24 cellular contexts compared by ENCODE assay signal in genomic region chr16:48161906-48162305, GRCh38. TPM values are rescaled to one million over a fixed set of nuclear protein-coding genes. Genes with fewer than 3 reads are reported as not detected.
A peak's percentile ranks its signal among the peaks of the same experiment; 100 is the strongest.
DNase-seq lines count a peak whose midpoint lies in the region; ATAC-seq, FAIRE-seq and TF ChIP-seq lines count a peak whose summit lies in the region.
"Had no signal": no experiment of that assay in that cellular context is flagged by ENCODE, and none has a peak within 500 bp of the region (broad histone marks: within the 10 kb centered on the region; RNA-seq: fewer than 3 reads in every experiment).

No MANE protein-coding gene starts in this region.

- H3K4me3 ChIP-seq in A549 (no peak overlapping the region), NB4 (ENCODE audit: low read depth, low read length) (no peak overlapping the region)
- H3K4me3 ChIP-seq: BLaER1, GM23248, HAP-1, K562 had no signal

- POLR2A ChIA-PET in A549 (lab: Yijun Ruan, JAX) = no interaction called here

- 65% methylated on average over 4 of the region's 4 CpGs for WGBS in A549 (ENCODE audit: missing lambda C conversion rate)

- H3K4me1 ChIP-seq in A549 = peaks cover 43% of the 10 kb centered on the region
- H3K4me1 ChIP-seq: HAP-1 had no signal

- H3K9me3 ChIP-seq in A549 = no peaks in the 10 kb centered on the region
- H3K9me3 ChIP-seq: BLaER1, HAP-1 had no signal

- FAIRE-seq in A549 (lab: Jason Lieb, UNC) (no peak), frontal cortex (lab: Jason Lieb, UNC) (no peak)
- FAIRE-seq: A204.1, G401.6, GM12891, GM19239, K562 had no signal

- TF ChIP-seq CTCF in A549 (IDR thresholded peaks at IDR 0.05) = no peak
- no peak for TF ChIP-seq CTCF in NB4 (IDR thresholded peaks at IDR 0.05; ENCODE audit: low read depth, low read length)

- CTCF ChIA-PET in A549 (lab: Yijun Ruan, JAX) = interaction anchor here (0.9 to 3.8 kb wide), 4 partner anchors 39 to 1124 kb away, joined by 3 to 15 read pairs (median 4); partner anchors contain the start of gene NETO2

- TF ChIP-seq EP300 in A549 (IDR thresholded peaks at IDR 0.05) = no peak

- DNase-seq in A549 (ENCODE audit: low read depth in 1 of 2, low spot score in 1 of 2) (no peak), DMS 273 (lab: John Stamatoyannopoulos, UW; ENCODE audit: unreplicated experiment) (peak; percentile 57), NB4 (ENCODE audit: low read depth) (peak; percentile 25), myocyte (ENCODE audit: low read depth) (peak; percentile 5), NCI-H2081 treated with DMSO at 0.1 percent for 48 hours (lab: John Stamatoyannopoulos, UW) (no peak), frontal cortex (ENCODE audit: low spot score in 2 of 2) (no peak), Ammon's horn (ENCODE audit: low spot score) (no peak)
- DNase-seq: AML-193; Calu3; CD4-positive, alpha-beta memory T cell; GM23248; IMR-90 had no signal

- H3K27ac ChIP-seq in A549 = peak overlapping the region; percentile 29 to 36; a peak in 2 of 6 replicates
- H3K27ac ChIP-seq: BLaER1, GM23248, HL-60 had no signal

- ATAC-seq in A549 (no peak), HG02970 (IDR thresholded peaks at IDR 0.05; ENCODE audit: low FRiP score, unreplicated experiment) (no peak)
- ATAC-seq: K562 had no signal

- TF ChIP-seq RAD21 in A549 (conservative IDR thresholded peaks at IDR 0.05 in 1 of 2, IDR thresholded peaks at IDR 0.05 in 1 of 2) = no peak

- H3K4me2 ChIP-seq in A549 = no peak overlapping the region
- H3K4me2 ChIP-seq: BLaER1 had no signal

- TF ChIP-seq POLR2A in A549 (IDR thresholded peaks at IDR 0.05; ENCODE audit: low read length) (no peak), NB4 (IDR thresholded peaks at IDR 0.05; ENCODE audit: extremely low read depth, insufficient read length) (no peak)

TF ChIP-seq in A549, 52 proteins besides CTCF, POLR2A, EP300 and RAD21:
- no peak for TF ChIP-seq KDM1A (IDR thresholded peaks at IDR 0.05; ENCODE audit: low read depth)
- no peak for TF ChIP-seq RARB (CRISPR knock-in tag; IDR thresholded peaks at IDR 0.05)
- TF ChIP-seq USF2 (IDR thresholded peaks at IDR 0.05) = no peak
- no peak for TF ChIP-seq FOSB (CRISPR knock-in tag; IDR thresholded peaks at IDR 0.05)
- TF ChIP-seq MAFK (IDR thresholded peaks at IDR 0.05; ENCODE audit: partially characterized antibody) = no peak
- no peak for TF ChIP-seq RNF2 (IDR thresholded peaks at IDR 0.05; ENCODE audit: borderline replicate concordance, low read depth)
- no peak for TF ChIP-seq HDAC2 (IDR thresholded peaks at IDR 0.05)
- no peak for TF ChIP-seq POLR2AphosphoS2 (conservative IDR thresholded peaks at IDR 0.05; ENCODE audit: low read length)
- TF ChIP-seq RCOR1 (IDR thresholded peaks at IDR 0.05; ENCODE audit: low read depth, low read length) = no peak
- TF ChIP-seq RFX5 (IDR thresholded peaks at IDR 0.05) = no peak
- TF ChIP-seq GATA3 (IDR thresholded peaks at IDR 0.05; ENCODE audit: borderline replicate concordance) = no peak
- TF ChIP-seq EHMT2 (IDR thresholded peaks at IDR 0.05; ENCODE audit: low read depth) = no peak
- no peak for TF ChIP-seq BHLHE40 (IDR thresholded peaks at IDR 0.05; ENCODE audit: low read depth, low read length)
- no peak for TF ChIP-seq ESRRA (IDR thresholded peaks at IDR 0.05; ENCODE audit: borderline replicate concordance, low read length)
- no peak for TF ChIP-seq HEYL (CRISPR knock-in tag; IDR thresholded peaks at IDR 0.05)
- TF ChIP-seq HMGXB4 (CRISPR knock-in tag; IDR thresholded peaks at IDR 0.05; ENCODE audit: borderline replicate concordance) = no peak
- no peak for TF ChIP-seq NFE2L2 (conservative IDR thresholded peaks at IDR 0.05; ENCODE audit: low read length)
- TF ChIP-seq NPAS2 (CRISPR knock-in tag; IDR thresholded peaks at IDR 0.05; ENCODE audit: borderline replicate concordance) = no peak
- TF ChIP-seq ZSCAN20 (CRISPR knock-in tag; IDR thresholded peaks at IDR 0.05) = no peak
TF ChIP-seq in A549: peak in this region for 0.

RNA-seq across cellular contexts. Expression of gene ABCC12, which starts 6.1 kb away (rescaled TPM):
- 0.23 and 0.24 TPM in 2 replicates for polyA plus RNA-seq in A549 (2011; rRNA removed)
- polyA plus RNA-seq in A549 (2012; cell fraction: cytosol; rRNA removed) = 0.11 and 0.16 TPM in 2 replicates
- polyA plus RNA-seq in A549 (2012; cell fraction: nucleus; rRNA removed) = 0.41 and 1.5 TPM in 2 replicates
- polyA plus RNA-seq in A549 (2017; fragmentation: RNase III; extraction: RNeasy Plus Mini Kit Qiagen cat#74134 plus additional on column Dnase treatment) = 0.13 TPM in 1 of 3 replicates, not detected in the others
- polyA minus RNA-seq in A549 (2011; rRNA and poly(A)+ RNA removed) = not detected in 2 replicates
- 0.05 TPM in 1 of 2 replicates, not detected in the other for total RNA-seq in myocyte
- not detected for polyA plus RNA-seq in myocyte (2012)
- total RNA-seq in frontal cortex = 0.41 TPM
- total RNA-seq: Calu3; CD4-positive, alpha-beta memory T cell; GM23248; H4; HT1080; K562 had no signal
- polyA plus RNA-seq: CD14-positive monocyte; CD4-positive, alpha-beta memory T cell; GM23248; IMR-90; K562 had no signal

Comparison
In these comparisons a context has a peak if more than half of its experiments do, and no peak if none do; other contexts are left out.
1. DNase-seq: peak in DMS 273 (single experiment), NB4 (single experiment) and myocyte (single experiment); none in A549 (0 of 2), NCI-H2081 treated with DMSO at 0.1 percent for 48 hours (single experiment), frontal cortex (0 of 2) and Ammon's horn (single experiment).